In genomic region chr3:16906679-16907078, GRCh38 we compare ENCODE assay signal across 8 cellular contexts. TPM values are rescaled to one million over a fixed set of nuclear protein-coding genes. Genes with fewer than 3 reads are reported as not detected.
DNase-seq lines count a peak whose midpoint lies in the region; ATAC-seq, FAIRE-seq and TF ChIP-seq lines count a peak whose summit lies in the region.

No MANE protein-coding gene starts in this region.

- H4K20me1 ChIP-seq in IMR-90 (ENCODE audit: insufficient read depth, low read length) = no peaks in the 10 kb centered on the region

- no peak overlapping the region for H3K4ac ChIP-seq in IMR-90 (ENCODE audit: low read depth, low read length)

- no peak overlapping the region for H2BK15ac ChIP-seq in IMR-90 (ENCODE audit: low read depth, low read length)

- no peak overlapping the region for H2BK120ac ChIP-seq in IMR-90 (ENCODE audit: low read depth, low read length)

- TF ChIP-seq CTCF in IMR-90 (conservative IDR thresholded peaks at IDR 0.05; ENCODE audit: low read depth, low read length) (no peak), body of pancreas (IDR thresholded peaks at IDR 0.05) (no peak), pancreas (IDR thresholded peaks at IDR 0.05) (no peak)

- peaks cover 0 to 3% of the 10 kb centered on the region in 2 experiments; a peak in 1 of 4 replicates for H3K79me1 ChIP-seq in IMR-90 (ENCODE audit: low read depth in 1 of 2, low read length in 2 of 2)

- H3K36me3 ChIP-seq in IMR-90 (ENCODE audit: control insufficient read depth, insufficient read depth, low read length) = no peaks in the 10 kb centered on the region
- H3K36me3 ChIP-seq in body of pancreas (replicated peaks in 1 of 2; ENCODE audit: insufficient read depth in 1 of 2, low read depth in 2 of 2) = no peaks in the 10 kb centered on the region
- no peaks in the 10 kb centered on the region for H3K36me3 ChIP-seq in pancreas

- FAIRE-seq in pancreas (lab: Jason Lieb, UNC) (no peak), HTR-8/SVneo (lab: Jason Lieb, UNC) (no peak)

- H4K91ac ChIP-seq in IMR-90 (ENCODE audit: insufficient read depth, low read depth, low read length) = no peak overlapping the region

- no peak overlapping the region for H2BK5ac ChIP-seq in IMR-90 (ENCODE audit: low read depth, low read length, poor library complexity, severe bottlenecking)

- ATAC-seq in IMR-90 (ENCODE audit: low read depth) (no peak), body of pancreas (peak; percentile 78), pancreas (peak; percentile 74 to 96 (median 89))

- peak; percentile 13 for DNase-seq in NCI-H2107 treated with DMSO at 0.1 percent for 48 hours (lab: John Stamatoyannopoulos, UW; ENCODE audit: unreplicated experiment)
- DNase-seq in NCI-H2107 (lab: John Stamatoyannopoulos, UW) = no peak
- DNase-seq in IMR-90 = peak; percentile 29
- DNase-seq in body of pancreas = peak in 3 of 4 donors; percentile 45 to 59 (median 45)
- DNase-seq in pancreas = peak in 1 of 6 donors; percentile 62
- DNase-seq in NCI-H2196 treated with DMSO at 0.1 percent for 48 hours (lab: John Stamatoyannopoulos, UW; ENCODE audit: unreplicated experiment) = no peak
- no peak for DNase-seq in HTR-8/SVneo (ENCODE audit: insufficient read length, low spot score)
- DNase-seq in NCI-H128 (lab: John Stamatoyannopoulos, UW; ENCODE audit: unreplicated experiment) = no peak

- CTCF ChIA-PET in IMR-90 (lab: Yijun Ruan, JAX) = no interaction called here

- intact Hi-C loops in IMR-90 (cut with micrococcal nuclease) (no loop called here), body of pancreas (cut with DNase I) (no loop called here), pancreas (cut with DNase I) (loop anchor here in 1 of 3 donors (10.0 kb wide), 1 partner anchor 118 kb away; no protein-coding TSS in a partner anchor)

- no TSS peak for BruUV-seq in IMR-90 (replicated peaks; lab: Mats Ljungman, UMichigan)

- no peak overlapping the region for H3K18ac ChIP-seq in IMR-90 (ENCODE audit: low read depth, low read length)

- POLR2A ChIA-PET in IMR-90 (lab: Charles Lee; ENCODE audit: unreplicated experiment) = no interaction called here

- peaks cover 6% of the 10 kb centered on the region for H3K9me1 ChIP-seq in IMR-90 (ENCODE audit: insufficient read depth, low read length)

- no peak overlapping the region for H3K9ac ChIP-seq in IMR-90 (ENCODE audit: low read depth, low read length)

- in situ Hi-C loops in IMR-90 (cut with MboI; ENCODE audit: low sequenced_read_pairs) = no loop called here

- no peak overlapping the region for H3K4me2 ChIP-seq in IMR-90 (ENCODE audit: low read depth, low read length)

- TF ChIP-seq POLR2A in IMR-90 (IDR thresholded peaks at IDR 0.05; ENCODE audit: low read depth, low read length) = no peak
- no peak for TF ChIP-seq POLR2A in body of pancreas (IDR thresholded peaks at IDR 0.05)

- H3K4me1 ChIP-seq in IMR-90 (ENCODE audit: control insufficient read depth, insufficient read depth, low read length) (peaks cover 7% of the 10 kb centered on the region), body of pancreas (peaks cover 52% of the 10 kb centered on the region), pancreas (peaks cover 11 to 33% (median 27%) of the 10 kb centered on the region in 3 donors)

- H3K4me3 ChIP-seq in IMR-90 (ENCODE audit: insufficient read depth, low read depth, low read length) (no peak overlapping the region), body of pancreas (no peak overlapping the region), pancreas (no peak overlapping the region)

- H3K23ac ChIP-seq in IMR-90 (ENCODE audit: low read depth, low read length) = peak overlapping the region; percentile 48; the same call in 1 of the 2 replicates

- no peak overlapping the region for H2AK5ac ChIP-seq in IMR-90 (ENCODE audit: low read depth, low read length)

- H3K27me3 ChIP-seq in IMR-90 (ENCODE audit: control insufficient read depth, insufficient read depth, low read length) (no peaks in the 10 kb centered on the region), body of pancreas (no peaks in the 10 kb centered on the region), pancreas (no peaks in the 10 kb centered on the region)

- dilution Hi-C loops in IMR-90 (cut with HindIII; ENCODE audit: low sequenced_read_pairs, unreplicated experiment) = no loop called here

- H3K27ac ChIP-seq in IMR-90 (ENCODE audit: insufficient read depth, low read length) (no peak overlapping the region), body of pancreas (peak overlapping the region in 3 of 4 donors; percentile 22 to 61 (median 46)), pancreas (peak overlapping the region in 2 of 4 donors; percentile 43 to 68)

- H3K9me3 ChIP-seq in IMR-90 (ENCODE audit: control insufficient read depth, insufficient read depth, low read length) = no peaks in the 10 kb centered on the region
- H3K9me3 ChIP-seq in body of pancreas = no peaks in the 10 kb centered on the region
- H3K9me3 ChIP-seq in pancreas = no peaks in the 10 kb centered on the region

- H4K8ac ChIP-seq in IMR-90 (ENCODE audit: low read depth in 2 of 2, low read length in 2 of 2) = no peak overlapping the region

- no peak overlapping the region for H4K5ac ChIP-seq in IMR-90 (ENCODE audit: low read depth, low read length)

- WGBS in IMR-90 (ENCODE audit: extremely low coverage in 2 of 2, insufficient read length in 1 of 2), 2 experiments = no CpG with 5 or more reads among the region's 2 CpGs
- 0 to 1% methylated on average over 2 of the region's 2 CpGs for WGBS in body of pancreas, 2 donors
- WGBS in pancreas, 2 donors = 0 to 1% methylated on average over 2 of the region's 2 CpGs

- no peak overlapping the region for H2AFZ ChIP-seq in IMR-90 (replicated peaks; ENCODE audit: low read length, poor library complexity)

- H3K14ac ChIP-seq in IMR-90 (replicated peaks; ENCODE audit: low read depth, low read length) = no peak overlapping the region; the same call in 1 of the 2 replicates

- no peak for TF ChIP-seq RAD21 in IMR-90 (IDR thresholded peaks at IDR 0.05; ENCODE audit: low read length)

- H2AK9ac ChIP-seq in IMR-90 (replicated peaks; ENCODE audit: low read depth, low read length, poor library complexity) = no peak overlapping the region

- no peak overlapping the region for H3K56ac ChIP-seq in IMR-90 (ENCODE audit: extremely low read depth, insufficient read depth, low read length)

- no peak overlapping the region for H2BK20ac ChIP-seq in IMR-90 (ENCODE audit: low read depth, low read length)

TF ChIP-seq in IMR-90, 13 proteins besides CTCF, POLR2A, EP300 and RAD21:
- no peak for TF ChIP-seq SMC3 (IDR thresholded peaks at IDR 0.05; ENCODE audit: low read depth, low read length)
- TF ChIP-seq USF2 (IDR thresholded peaks at IDR 0.05; ENCODE audit: low read depth, low read length) = no peak
- TF ChIP-seq NFE2L2 (IDR thresholded peaks at IDR 0.05; ENCODE audit: low read depth, low read length) = no peak
- TF ChIP-seq FOS (IDR thresholded peaks at IDR 0.05; ENCODE audit: low read depth, low read length) = no peak
- TF ChIP-seq CEBPB (IDR thresholded peaks at IDR 0.05; ENCODE audit: low read depth, low read length) = no peak
- TF ChIP-seq, protein P1, sequence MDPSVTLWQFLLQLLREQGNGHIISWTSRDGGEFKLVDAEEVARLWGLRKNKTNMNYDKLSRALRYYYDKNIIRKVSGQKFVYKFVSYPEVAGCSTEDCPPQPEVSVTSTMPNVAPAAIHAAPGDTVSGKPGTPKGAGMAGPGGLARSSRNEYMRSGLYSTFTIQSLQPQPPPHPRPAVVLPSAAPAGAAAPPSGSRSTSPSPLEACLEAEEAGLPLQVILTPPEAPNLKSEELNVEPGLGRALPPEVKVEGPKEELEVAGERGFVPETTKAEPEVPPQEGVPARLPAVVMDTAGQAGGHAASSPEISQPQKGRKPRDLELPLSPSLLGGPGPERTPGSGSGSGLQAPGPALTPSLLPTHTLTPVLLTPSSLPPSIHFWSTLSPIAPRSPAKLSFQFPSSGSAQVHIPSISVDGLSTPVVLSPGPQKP (IDR thresholded peaks at IDR 0.05; ENCODE audit: borderline replicate concordance, low read depth, low read length) = no peak
- TF ChIP-seq CHD1 (IDR thresholded peaks at IDR 0.05; ENCODE audit: low read depth, low read length) = no peak
- TF ChIP-seq MXI1 (IDR thresholded peaks at IDR 0.05; ENCODE audit: borderline replicate concordance, low read depth, low read length) = no peak
- TF ChIP-seq MAZ (IDR thresholded peaks at IDR 0.05; ENCODE audit: borderline replicate concordance, low read depth, low read length) = no peak
- TF ChIP-seq BHLHE40 (IDR thresholded peaks at IDR 0.05; ENCODE audit: low read depth, low read length) = no peak
- TF ChIP-seq RFX5 (IDR thresholded peaks at IDR 0.05; ENCODE audit: low read depth, low read length) = no peak

RNA-seq across cellular contexts. Expression of gene PLCL2, which starts 21.9 kb away (rescaled TPM):
- total RNA-seq in IMR-90 (2012; rRNA removed) (3.8 and 4.2 TPM in 2 replicates), body of pancreas (10 to 100 TPM; 13.7 to 25.7 TPM), pancreas (10 to 100 TPM in 1 of 6 donors, 1 to 10 TPM in 5; 6.3 to 12.1 (median 8.1) TPM)
- polyA plus RNA-seq in IMR-90 (2012; rRNA removed) (0.79 and 0.92 TPM in 2 replicates), pancreas (1 to 10 TPM; 1.8 to 6.7 TPM)
- 0.22 and 0.92 TPM in 2 replicates for polyA plus RNA-seq in IMR-90 (2012; cell fraction: cytosol; rRNA removed)
- polyA plus RNA-seq in IMR-90 (2012; cell fraction: nucleus; rRNA removed; ENCODE audit: low replicate concordance) = 0.12 and 0.58 TPM in 2 replicates

Comparison
In these comparisons a context has a peak if more than half of its experiments do, and no peak if none do; other contexts are left out.
1. DNase-seq: peak in NCI-H2107 treated with DMSO at 0.1 percent for 48 hours (single experiment), IMR-90 (single experiment) and body of pancreas (3 of 4); none in NCI-H2107 (single experiment), NCI-H2196 treated with DMSO at 0.1 percent for 48 hours (single experiment), HTR-8/SVneo (single experiment) and NCI-H128 (single experiment).